8 cellular contexts compared by ENCODE assay signal in the genomic region with DNA sequence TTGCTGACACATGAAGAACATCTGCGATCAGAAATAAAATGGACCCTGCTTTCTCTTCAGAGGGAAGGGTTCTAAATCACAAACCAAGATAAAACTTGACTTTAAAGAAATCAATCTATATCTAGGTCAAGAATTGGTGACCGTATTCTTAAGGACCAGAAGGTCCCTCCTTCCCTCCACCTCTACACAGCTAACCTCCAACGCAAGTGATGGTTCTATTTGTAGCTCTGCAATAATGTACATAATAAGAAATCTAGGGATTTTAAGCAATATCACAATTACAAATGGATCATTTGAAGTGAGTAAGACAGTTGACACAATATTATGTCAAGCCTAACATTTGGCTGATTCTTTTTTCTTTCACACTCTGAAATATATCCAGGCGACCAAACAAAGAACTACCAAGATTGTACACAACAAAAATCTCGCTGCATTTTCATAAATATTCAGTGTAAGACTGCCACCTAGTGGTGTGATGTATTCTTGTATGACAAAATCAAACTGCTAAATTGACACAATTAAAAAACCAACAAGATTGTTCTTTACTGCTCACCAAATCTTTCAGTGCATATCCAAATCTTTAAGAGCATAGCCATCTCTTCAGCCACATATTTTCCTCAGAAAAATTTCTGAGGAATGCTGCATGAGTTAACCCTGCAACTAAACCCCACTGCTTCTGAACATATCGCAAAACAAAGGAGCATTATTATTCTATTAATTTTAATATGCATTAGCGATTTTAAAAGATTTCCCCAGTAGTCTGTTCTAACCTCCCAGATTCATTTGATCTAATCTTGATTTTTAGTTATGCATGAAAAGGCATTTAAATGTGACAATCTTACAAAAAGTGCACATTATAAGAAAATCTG. TPM values are rescaled to one million over a fixed set of nuclear protein-coding genes. Genes with fewer than 3 reads are reported as not detected.
A peak's percentile ranks its signal among the peaks of the same experiment; 100 is the strongest.
DNase-seq lines count a peak whose midpoint lies in the region; ATAC-seq and TF ChIP-seq lines count a peak whose summit lies in the region.

No MANE protein-coding gene starts in this region.

- H3K27ac ChIP-seq in A673 (ENCODE audit: low read depth, low read length, poor library complexity, severe bottlenecking) (no peak overlapping the region), PC-9 (no peak overlapping the region), colonic mucosa (no peak overlapping the region)

- no peaks in the 10 kb centered on the region for H3K27me3 ChIP-seq in A673 (replicated peaks; ENCODE audit: insufficient read depth, low read depth, low read length, poor library complexity)
- H3K27me3 ChIP-seq in PC-9 (ENCODE audit: insufficient read depth, low read depth) = no peaks in the 10 kb centered on the region
- H3K27me3 ChIP-seq in colonic mucosa = no peaks in the 10 kb centered on the region

- no peak overlapping the region for H3K4me3 ChIP-seq in A673 (ENCODE audit: low read depth, low read length, poor library complexity, severe bottlenecking)
- H3K4me3 ChIP-seq in PC-9 = no peak overlapping the region
- H3K4me3 ChIP-seq in colonic mucosa = no peak overlapping the region

- intact Hi-C loops in A673 (cut with micrococcal nuclease; ENCODE audit: unreplicated experiment) (loop anchor here (5.0 to 10.0 kb wide), 6 partner anchors 453 to 1253 kb away; no protein-coding TSS in a partner anchor), PC-9 (cut with micrococcal nuclease; ENCODE audit: unreplicated experiment) (loop anchor here (1.0 to 10.0 kb wide), 6 partner anchors 79 to 1253 kb away; no protein-coding TSS in a partner anchor), colonic mucosa (cut with DNase I) (loop anchor here (10.0 kb wide), 2 partner anchors 623 to 793 kb away; no protein-coding TSS in a partner anchor)

- no peak overlapping the region for H2AFZ ChIP-seq in PC-9

- no peaks in the 10 kb centered on the region for H3K79me2 ChIP-seq in PC-9 (ENCODE audit: low read depth)

- POLR2A ChIA-PET in A673 (lab: Charles Lee; ENCODE audit: low non-redundant PET) (no interaction called here), PC-9 (lab: Charles Lee; ENCODE audit: unreplicated experiment) (no interaction called here)

- H3F3A ChIP-seq in PC-9 (ENCODE audit: insufficient read depth, low read depth) = no peaks in the 10 kb centered on the region

- H3K36me3 ChIP-seq in A673 (ENCODE audit: insufficient read depth, low read length, poor library complexity, severe bottlenecking) (no peaks in the 10 kb centered on the region), PC-9 (ENCODE audit: low read depth) (peaks cover 12% of the 10 kb centered on the region; the same call in 1 of the 2 replicates), colonic mucosa (no peaks in the 10 kb centered on the region)

- BruUV-seq in A673 (replicated peaks; lab: Mats Ljungman, UMichigan) = no TSS peak
- BruUV-seq in PC-9 (replicated peaks; lab: Mats Ljungman, UMichigan) = no TSS peak

- TF ChIP-seq CTCF in A673 (conservative IDR thresholded peaks at IDR 0.05; ENCODE audit: low read depth, low read length) (peak; percentile 70), GM10266 (IDR thresholded peaks at IDR 0.05; ENCODE audit: control insufficient read depth, insufficient read depth, low read depth, missing control alignments) (peak; percentile 61), PC-9 (conservative IDR thresholded peaks at IDR 0.05) (peak; percentile 94), colonic mucosa (IDR thresholded peaks at IDR 0.05) (peak; percentile 61)

- CTCF ChIA-PET in A673 (lab: Charles Lee) (interaction anchor here (0.7 to 1.9 kb wide), 2 partner anchors 79 to 536 kb away, joined by 4 to 5 read pairs; no protein-coding TSS in a partner anchor), PC-9 (lab: Charles Lee) (interaction anchor here (0.5 to 0.6 kb wide), 2 partner anchors 247 to 524 kb away, joined by 3 to 4 read pairs; no protein-coding TSS in a partner anchor)

- no peaks in the 10 kb centered on the region for H4K20me1 ChIP-seq in PC-9 (ENCODE audit: insufficient read depth)

- no peak overlapping the region for H3K9ac ChIP-seq in colonic mucosa (ENCODE audit: low read depth in 2 of 2, low read length in 2 of 2)

- no peak overlapping the region for H3K4me2 ChIP-seq in PC-9

- H3K9me3 ChIP-seq in A673 (ENCODE audit: low read depth, low read length, poor library complexity, severe bottlenecking) = no peaks in the 10 kb centered on the region
- no peaks in the 10 kb centered on the region for H3K9me3 ChIP-seq in PC-9 (ENCODE audit: insufficient read depth, low read depth)
- H3K9me3 ChIP-seq in colonic mucosa = no peaks in the 10 kb centered on the region

- no peak for ATAC-seq in HG03196 (IDR thresholded peaks at IDR 0.05; ENCODE audit: unreplicated experiment)
- ATAC-seq in GM21528 (IDR thresholded peaks at IDR 0.05; ENCODE audit: low FRiP score, unreplicated experiment) = no peak

- peak; percentile 78 for DNase-seq in A673 (ENCODE audit: low spot score)
- DNase-seq in GM10266 (ENCODE audit: extremely low spot score) = peak; percentile 52
- DNase-seq in M059J (ENCODE audit: low read depth) = peak; percentile 62
- DNase-seq in PC-9 = peak; percentile 8 to 59
- peak; percentile 32 for DNase-seq in colonic mucosa
- DNase-seq in lung microvascular endothelial cell (ENCODE audit: low read depth in 2 of 2) = peak; percentile 79 to 83

- no peaks in the 10 kb centered on the region for H3K9me2 ChIP-seq in PC-9 (ENCODE audit: insufficient read depth)

- H3K4me1 ChIP-seq in A673 (ENCODE audit: insufficient read depth, low read length, poor library complexity, severe bottlenecking) (no peaks in the 10 kb centered on the region), PC-9 (replicated peaks; ENCODE audit: insufficient read depth) (peaks cover 7% of the 10 kb centered on the region; the same call in 1 of the 2 replicates), colonic mucosa (no peaks in the 10 kb centered on the region)

RNA-seq across cellular contexts. Expression of a gene that starts 44.5 kb away (rescaled TPM):
- total RNA-seq in A673 (2021) (not detected in 2 replicates), PC-9 (2021) (33.8 and 58.6 TPM in 2 replicates), colonic mucosa (10 to 100 TPM; 46.1 to 47.5 TPM), lung microvascular endothelial cell (21.4 and 28.4 TPM in 2 replicates)
- total RNA-seq in M059J (2014; rRNA removed; shearing (Covaris generic)) = not detected in 2 replicates

Comparison
In these comparisons a context has a peak if more than half of its experiments do, and no peak if none do; other contexts are left out.
1. RNA of a gene that starts 44.5 kb away (total RNA-seq): 46.1 to 47.5 TPM in colonic mucosa, 33.8 to 58.6 TPM in PC-9 and 21.4 to 28.4 TPM in lung microvascular endothelial cell; not detected in A673 and not detected in M059J; every median in the first group is over 10 times any median in the second.
2. Peak in every context shown above with its lines, with median percentiles within 50 percentile points of each other: DNase-seq and CTCF ChIP-seq.